In the genomic region with DNA sequence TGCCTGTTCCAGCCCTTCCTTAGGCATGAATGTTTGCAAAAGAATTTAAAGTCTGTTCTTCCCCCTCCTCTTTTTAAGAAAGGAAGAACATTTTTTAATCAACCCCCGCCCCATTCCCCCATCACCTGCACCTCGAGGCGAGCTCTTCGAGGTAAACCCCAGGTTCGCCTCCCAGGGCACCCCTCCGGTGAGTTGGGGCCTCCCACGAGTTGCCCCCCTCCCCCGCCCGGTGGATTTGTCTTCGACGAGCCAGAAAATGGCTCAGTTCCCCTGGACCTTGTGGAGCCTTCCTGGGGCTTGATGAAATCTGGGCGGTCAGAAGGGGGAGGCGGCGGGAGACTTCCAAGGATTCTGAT, we compare ENCODE assay signal across 9 cellular contexts. TPM values are rescaled to one million over a fixed set of nuclear protein-coding genes. Genes with fewer than 3 reads are reported as not detected.
DNase-seq lines count a peak whose midpoint lies in the region; ATAC-seq and TF ChIP-seq lines count a peak whose summit lies in the region.
"Had no signal": no experiment of that assay in that cellular context is flagged by ENCODE, and none has a peak within 500 bp of the region (broad histone marks: within the 10 kb centered on the region; RNA-seq: fewer than 3 reads in every experiment).

No MANE protein-coding gene starts in this region.

- no peaks in the 10 kb centered on the region for H3K36me3 ChIP-seq in CD4-positive, alpha-beta memory T cell (ENCODE audit: insufficient read depth, low read length)

- no peak overlapping the region for H3K27ac Mint-ChIP-seq in Calu3 (ENCODE audit: unreplicated experiment)
- no peak overlapping the region for H3K27ac Mint-ChIP-seq in nephron progenitor cell
- no peak overlapping the region for H3K27ac Mint-ChIP-seq in CD4-positive, alpha-beta memory T cell

- POLR2A ChIA-PET in CD4-positive, alpha-beta memory T cell (lab: Charles Lee; ENCODE audit: partially characterized antibody) = no interaction called here

- no TSS peak for BruUV-seq in Calu3 (replicated peaks; lab: Mats Ljungman, UMichigan)

- CTCF ChIA-PET in Calu3 (lab: Charles Lee) = no interaction called here
- CTCF ChIA-PET in CD4-positive, alpha-beta memory T cell (lab: Charles Lee; ENCODE audit: partially characterized antibody) = no interaction called here

- H3K9me3 Mint-ChIP-seq in Calu3 (ENCODE audit: low read depth, unreplicated experiment) = no peaks in the 10 kb centered on the region
- H3K9me3 Mint-ChIP-seq in nephron progenitor cell = no peaks in the 10 kb centered on the region
- peaks cover 0 to 5% (median 1%) of the 10 kb centered on the region in 8 donors for H3K9me3 Mint-ChIP-seq in CD4-positive, alpha-beta memory T cell

- no peak for TF ChIP-seq CTCF in Calu3 (IDR thresholded peaks at IDR 0.05; ENCODE audit: unreplicated experiment)
- TF ChIP-seq CTCF in dorsolateral prefrontal cortex (IDR thresholded peaks at IDR 0.05 in 54 of 56, conservative IDR thresholded peaks at IDR 0.05 in 2 of 56; ENCODE audit: low read depth in 1 of 56, partially characterized antibody in 56 of 56) = no peak
- TF ChIP-seq CTCF in nephron progenitor cell (IDR thresholded peaks at IDR 0.05) = no peak

- peak overlapping the region in 48 of 59 donors; percentile 22 to 68 (median 50) for H3K4me3 ChIP-seq in dorsolateral prefrontal cortex
- no peak overlapping the region for H3K4me3 ChIP-seq in CD4-positive, alpha-beta memory T cell (ENCODE audit: low read length in 2 of 2)

- H3K4me1 Mint-ChIP-seq in Calu3 (ENCODE audit: low read depth, unreplicated experiment) = no peaks in the 10 kb centered on the region
- peaks cover 15% of the 10 kb centered on the region for H3K4me1 Mint-ChIP-seq in nephron progenitor cell
- H3K4me1 Mint-ChIP-seq in CD4-positive, alpha-beta memory T cell = peaks cover 2 to 11% (median 8%) of the 10 kb centered on the region in 4 donors

- H3K4me3 Mint-ChIP-seq in Calu3 (ENCODE audit: low read depth, unreplicated experiment) = peak overlapping the region; percentile 68
- H3K4me3 Mint-ChIP-seq in nephron progenitor cell = peak overlapping the region; percentile 69
- peak overlapping the region in 4 of 8 donors; percentile 29 to 64 (median 45) for H3K4me3 Mint-ChIP-seq in CD4-positive, alpha-beta memory T cell

- no peak for ATAC-seq in HG03108 (IDR thresholded peaks at IDR 0.05; ENCODE audit: unreplicated experiment)
- ATAC-seq: left ventricle myocardium superior had no signal

- no peaks in the 10 kb centered on the region for H3K27me3 Mint-ChIP-seq in Calu3 (ENCODE audit: unreplicated experiment)
- peaks cover 97% of the 10 kb centered on the region for H3K27me3 Mint-ChIP-seq in nephron progenitor cell (ENCODE audit: low read depth, poor library complexity)
- peaks cover 42 to 43% of the 10 kb centered on the region in 2 donors for H3K27me3 Mint-ChIP-seq in CD4-positive, alpha-beta memory T cell

- H3K36me3 Mint-ChIP-seq in Calu3 (ENCODE audit: insufficient read depth, unreplicated experiment) (peaks cover 26% of the 10 kb centered on the region), nephron progenitor cell (ENCODE audit: low read depth) (no peaks in the 10 kb centered on the region)
- H3K36me3 Mint-ChIP-seq in CD4-positive, alpha-beta memory T cell = no peaks in the 10 kb centered on the region

- H3K27me3 ChIP-seq in dorsolateral prefrontal cortex = peaks cover 0 to 77% (median 52%) of the 10 kb centered on the region in 45 donors
- H3K27me3 ChIP-seq in CD4-positive, alpha-beta memory T cell (ENCODE audit: insufficient read depth, low read length) = peaks cover 29% of the 10 kb centered on the region

- no peaks in the 10 kb centered on the region for H3K4me1 ChIP-seq in CD4-positive, alpha-beta memory T cell (ENCODE audit: insufficient read depth, low read length)

- H3K9me3 ChIP-seq in CD4-positive, alpha-beta memory T cell (ENCODE audit: control insufficient read depth in 1 of 2, low read length in 2 of 2) = no peaks in the 10 kb centered on the region

- no peak for DNase-seq in Calu3
- peak; percentile 30 for DNase-seq in HuH-7.5 (ENCODE audit: low spot score)
- DNase-seq in dorsolateral prefrontal cortex = no peak
- DNase-seq in nephron progenitor cell = no peak
- DNase-seq in germinal center (ENCODE audit: low spot score) = no peak
- no peak for DNase-seq in CD4-positive, alpha-beta memory T cell
- DNase-seq: left ventricle myocardium superior had no signal

- intact Hi-C loops in Calu3 (cut with micrococcal nuclease; ENCODE audit: unreplicated experiment) = loop anchor here (5.0 kb wide), 1 partner anchor 204 kb away; no protein-coding TSS in a partner anchor
- intact Hi-C loops in dorsolateral prefrontal cortex (cut with DNase I) = no loop called here
- intact Hi-C loops in CD4-positive, alpha-beta memory T cell (cut with micrococcal nuclease) = no loop called here

- no peak overlapping the region for H3K27ac ChIP-seq in dorsolateral prefrontal cortex
- no peak overlapping the region for H3K27ac ChIP-seq in CD4-positive, alpha-beta memory T cell (ENCODE audit: low read depth, low read length)

RNA-seq across cellular contexts. Expression of gene OVOL2, which starts 0.3 kb away (rescaled TPM):
- total RNA-seq in Calu3 (2022) (7.4 and 8.4 TPM in 2 replicates), dorsolateral prefrontal cortex (1 to 10 TPM in 112 of 120 experiments, under 1 TPM in 8; 0.49 to 8.5 (median 2.6) TPM)
- total RNA-seq in CD4-positive, alpha-beta memory T cell = not detected
- polyA plus RNA-seq in CD4-positive, alpha-beta memory T cell = not detected
- total RNA-seq: dermis microvascular lymphatic vessel endothelial cell, left ventricle myocardium superior had no signal

Comparison
In these comparisons a context has a peak if more than half of its experiments do, and no peak if none do; other contexts are left out.
1. H3K4me3 ChIP-seq: peak in dorsolateral prefrontal cortex (48 of 59); none in CD4-positive, alpha-beta memory T cell (0 of 2).